Comparison of ENCODE assay signal across 9 cellular contexts in the genomic region with DNA sequence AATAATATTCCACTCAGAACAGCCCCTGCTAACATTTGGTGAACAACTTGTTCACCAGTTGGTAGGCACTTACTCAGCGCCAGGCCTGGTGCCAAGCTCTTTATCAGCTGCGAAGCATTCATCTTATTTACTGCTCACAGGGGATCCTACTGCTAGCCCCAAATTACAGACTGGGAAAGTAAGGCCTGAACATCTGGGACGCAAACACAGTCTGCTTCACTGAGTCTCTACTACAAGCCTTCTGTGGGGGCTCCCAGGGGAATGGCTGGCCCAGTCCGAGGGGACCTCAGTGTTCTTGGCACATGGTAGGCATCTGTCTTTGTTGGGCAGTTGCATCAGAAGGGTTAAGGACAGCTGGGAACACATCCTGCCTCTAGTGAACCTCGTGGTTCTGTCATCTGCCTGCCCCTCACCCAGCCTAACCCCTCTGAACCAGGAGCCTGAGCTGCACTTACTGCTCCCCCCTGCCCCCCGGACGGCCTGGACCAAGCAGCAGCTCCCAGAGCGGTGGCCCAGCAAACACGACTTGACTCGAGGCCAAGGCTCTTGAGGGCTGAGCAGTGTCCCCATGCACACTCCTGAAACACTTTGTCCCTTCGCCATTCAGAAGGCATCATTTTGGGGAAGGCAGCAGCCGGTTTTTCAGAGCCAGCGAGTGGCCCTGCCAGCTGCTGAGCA. TPM values are rescaled to one million over a fixed set of nuclear protein-coding genes. Genes with fewer than 3 reads are reported as not detected.
DNase-seq lines count a peak whose midpoint lies in the region; ATAC-seq, FAIRE-seq and TF ChIP-seq lines count a peak whose summit lies in the region.
"Had no signal": no experiment of that assay in that cellular context is flagged by ENCODE, and none has a peak within 500 bp of the region (broad histone marks: within the 10 kb centered on the region; RNA-seq: fewer than 3 reads in every experiment).

A gene (plus strand): TSS at position 602 of the 678 bp plus-strand sequence. CDS start 1,342 bp downstream, outside the sequence.

- H3K36me3 ChIP-seq in HUES48 (ENCODE audit: control insufficient read depth, insufficient read depth, low read length), result peaks cover 30% of the 10 kb centered on the region

- no peak for FAIRE-seq in RCC 7860 (lab: Jason Lieb, UNC)

- CTCF ChIA-PET in activated CD8-positive, alpha-beta memory T cell treated with anti-CD3 and anti-CD28 coated beads, Interleukin-2, amount 10 ng/mL, durations not matched to agents 7 days and 5 days (lab: Charles Lee), result interaction anchor here (0.8 to 2.8 kb wide), 3 partner anchors 10 to 102 kb away, joined by 3 to 10 read pairs (median 3); a partner anchor contains a TSS

- ATAC-seq in activated naive CD8-positive, alpha-beta T cell treated with anti-CD3 and anti-CD28 coated beads, Interleukin-2, amount 10 ng/mL, durations not matched to agents 7 days and 5 days (ENCODE audit: low read depth), result no peak
- ATAC-seq in activated CD8-positive, alpha-beta memory T cell treated with anti-CD3 and anti-CD28 coated beads, Interleukin-2, amount 10 ng/mL, durations not matched to agents 7 days and 5 days, result no peak
- ATAC-seq in HG02870 (IDR thresholded peaks at IDR 0.05; ENCODE audit: unreplicated experiment), result no peak

- no peaks in the 10 kb centered on the region for H3K9me3 Mint-ChIP-seq in activated naive CD8-positive, alpha-beta T cell treated with anti-CD3 and anti-CD28 coated beads, Interleukin-2, amount 10 ng/mL, durations not matched to agents 7 days and 5 days
- H3K9me3 Mint-ChIP-seq in activated CD8-positive, alpha-beta memory T cell treated with anti-CD3 and anti-CD28 coated beads, Interleukin-2, amount 10 ng/mL, durations not matched to agents 7 days and 5 days (ENCODE audit: low read depth), result no peaks in the 10 kb centered on the region
- no peaks in the 10 kb centered on the region for H3K9me3 Mint-ChIP-seq in activated T-cell treated with anti-CD3 and anti-CD28 coated beads, Interleukin-2, amount 50 U/mL, for 24 hours

- peaks cover 7% of the 10 kb centered on the region; the same call in 1 of the 2 replicates for H3K4me1 ChIP-seq in HUES48 (ENCODE audit: control insufficient read depth, insufficient read depth, low read length)

- POLR2A ChIA-PET in activated naive CD8-positive, alpha-beta T cell treated with anti-CD3 and anti-CD28 coated beads, Interleukin-2, amount 10 ng/mL, durations not matched to agents 7 days and 5 days (lab: Charles Lee), result interaction anchor here (0.6 kb wide), 1 partner anchor 14 kb away, joined by 7 read pairs; no protein-coding TSS in a partner anchor

- no peak within 1 kb of the TSS for H3K4me3 Mint-ChIP-seq in activated naive CD8-positive, alpha-beta T cell treated with anti-CD3 and anti-CD28 coated beads, Interleukin-2, amount 10 ng/mL, durations not matched to agents 7 days and 5 days
- H3K4me3 Mint-ChIP-seq in activated CD8-positive, alpha-beta memory T cell treated with anti-CD3 and anti-CD28 coated beads, Interleukin-2, amount 10 ng/mL, durations not matched to agents 7 days and 5 days, result no peak within 1 kb of the TSS
- no peak within 1 kb of the TSS for H3K4me3 Mint-ChIP-seq in activated T-cell treated with anti-CD3 and anti-CD28 coated beads, Interleukin-2, amount 50 U/mL, for 24 hours

- H3K36me3 Mint-ChIP-seq in activated naive CD8-positive, alpha-beta T cell treated with anti-CD3 and anti-CD28 coated beads, Interleukin-2, amount 10 ng/mL, durations not matched to agents 7 days and 5 days, result peaks cover 13% of the 10 kb centered on the region
- H3K36me3 Mint-ChIP-seq in activated CD8-positive, alpha-beta memory T cell treated with anti-CD3 and anti-CD28 coated beads, Interleukin-2, amount 10 ng/mL, durations not matched to agents 7 days and 5 days, result peaks cover 6% of the 10 kb centered on the region
- peaks cover 31% of the 10 kb centered on the region for H3K36me3 Mint-ChIP-seq in activated T-cell treated with anti-CD3 and anti-CD28 coated beads, Interleukin-2, amount 50 U/mL, for 24 hours (ENCODE audit: low read depth)

- H3K4me1 Mint-ChIP-seq in activated naive CD8-positive, alpha-beta T cell treated with anti-CD3 and anti-CD28 coated beads, Interleukin-2, amount 10 ng/mL, durations not matched to agents 7 days and 5 days, result no peaks in the 10 kb centered on the region
- peaks cover 4% of the 10 kb centered on the region for H3K4me1 Mint-ChIP-seq in activated CD8-positive, alpha-beta memory T cell treated with anti-CD3 and anti-CD28 coated beads, Interleukin-2, amount 10 ng/mL, durations not matched to agents 7 days and 5 days
- peaks cover 7% of the 10 kb centered on the region for H3K4me1 Mint-ChIP-seq in activated T-cell treated with anti-CD3 and anti-CD28 coated beads, Interleukin-2, amount 50 U/mL, for 24 hours (ENCODE audit: low read depth)

- DNase-seq in activated naive CD8-positive, alpha-beta T cell treated with anti-CD3 and anti-CD28 coated beads, Interleukin-2, amount 10 ng/mL, durations not matched to agents 7 days and 5 days, result no peak
- DNase-seq in hepatic stellate cell (ENCODE audit: low spot score) (peak; percentile 47), retinal pigment epithelial cell (ENCODE audit: low read depth) (no peak), RCC 7860 (ENCODE audit: low spot score) (no peak)
- no peak for DNase-seq in activated CD8-positive, alpha-beta memory T cell treated with anti-CD3 and anti-CD28 coated beads, Interleukin-2, amount 10 ng/mL, durations not matched to agents 7 days and 5 days
- DNase-seq in activated T-cell treated with anti-CD3 and anti-CD28 coated beads, Interleukin-2, amount 50 U/mL, for 24 hours, result no peak

- H3K27me3 ChIP-seq in HUES48 (ENCODE audit: control insufficient read depth, insufficient read depth, low read length), result no peaks in the 10 kb centered on the region

- peak within 1 kb of the TSS; percentile 89 for H3K27ac ChIP-seq in HUES48 (ENCODE audit: low read depth, low read length)

- H3K27me3 Mint-ChIP-seq in activated naive CD8-positive, alpha-beta T cell treated with anti-CD3 and anti-CD28 coated beads, Interleukin-2, amount 10 ng/mL, durations not matched to agents 7 days and 5 days, result no peaks in the 10 kb centered on the region
- H3K27me3 Mint-ChIP-seq in activated CD8-positive, alpha-beta memory T cell treated with anti-CD3 and anti-CD28 coated beads, Interleukin-2, amount 10 ng/mL, durations not matched to agents 7 days and 5 days, result no peaks in the 10 kb centered on the region
- no peaks in the 10 kb centered on the region for H3K27me3 Mint-ChIP-seq in activated T-cell treated with anti-CD3 and anti-CD28 coated beads, Interleukin-2, amount 50 U/mL, for 24 hours

- no peaks in the 10 kb centered on the region for H3K9me3 ChIP-seq in HUES48 (ENCODE audit: control insufficient read depth, insufficient read depth, low read length)

- TF ChIP-seq CTCF in retinal pigment epithelial cell (conservative IDR thresholded peaks at IDR 0.05; ENCODE audit: low read depth, low read length), result no peak

- 0 out of 2 replicates have a peak within 1 kb of the TSS, but pooled peaks have one; percentile 5 for H3K9ac ChIP-seq in HUES48 (ENCODE audit: low read depth, low read length)

- H3K4me3 ChIP-seq in HUES48 (ENCODE audit: low read depth, low read length) (peak within 1 kb of the TSS; percentile 69; the same call in 1 of the 2 replicates), retinal pigment epithelial cell (ENCODE audit: low read length) (peak within 1 kb of the TSS; percentile 51)

- peak within 1 kb of the TSS; percentile 21 for H3K27ac Mint-ChIP-seq in activated naive CD8-positive, alpha-beta T cell treated with anti-CD3 and anti-CD28 coated beads, Interleukin-2, amount 10 ng/mL, durations not matched to agents 7 days and 5 days
- H3K27ac Mint-ChIP-seq in activated CD8-positive, alpha-beta memory T cell treated with anti-CD3 and anti-CD28 coated beads, Interleukin-2, amount 10 ng/mL, durations not matched to agents 7 days and 5 days, result no peak within 1 kb of the TSS
- H3K27ac Mint-ChIP-seq in activated T-cell treated with anti-CD3 and anti-CD28 coated beads, Interleukin-2, amount 50 U/mL, for 24 hours, result no peak within 1 kb of the TSS

RNA-seq across cellular contexts. Expression of the gene that starts here (rescaled TPM):
- 1 to 10 TPM; 1.4 to 1.6 TPM for total RNA-seq in activated naive CD8-positive, alpha-beta T cell treated with anti-CD3 and anti-CD28 coated beads, Interleukin-2, amount 10 ng/mL, durations not matched to agents 7 days and 5 days
- under 1 TPM; 0.47 to 0.63 TPM for total RNA-seq in activated CD8-positive, alpha-beta memory T cell treated with anti-CD3 and anti-CD28 coated beads, Interleukin-2, amount 10 ng/mL, durations not matched to agents 7 days and 5 days
- total RNA-seq: NCI-H460 had no signal
